In genomic region chrX:139267858-139268257, GRCh38 we compare ENCODE assay signal across 32 cellular contexts.
"Had no signal": no experiment of that assay in that cellular context is flagged by ENCODE, and none has a peak within 500 bp of the region (broad histone marks: within the 10 kb centered on the region; RNA-seq: fewer than 3 reads in every experiment).

No MANE protein-coding gene starts in this region.

- ATAC-seq: activated naive CD4-positive, alpha-beta T cell treated with anti-CD3 and anti-CD28 coated beads, Interleukin-2, amount 50 U/mL, for 72 hours; activated naive CD8-positive, alpha-beta T cell treated with anti-CD3 and anti-CD28 coated beads, Interleukin-2, amount 50 U/mL, for 24 hours; activated T-cell treated with anti-CD3 and anti-CD28 coated beads, Interleukin-2, amount 50 U/mL, for 4 hours; activated T-cell treated with anti-CD3 and anti-CD28 coated beads, Interleukin-2, amount 50 U/mL, for 72 hours; activated T-helper 17 cell treated with anti-CD3 and anti-CD28 coated beads, Interleukin-2, amount 50 U/mL, for 72 hours; body of pancreas had no signal

- FAIRE-seq: bronchial epithelial cell had no signal

- H3K27me3 ChIP-seq: adrenal gland, ascending aorta, body of pancreas, brain microvascular endothelial cell, breast epithelium, cardiac muscle cell had no signal

- H3K9me3 ChIP-seq: adrenal gland, ascending aorta, body of pancreas, breast epithelium had no signal

- H3K36me3 ChIP-seq: adrenal gland, ascending aorta, brain microvascular endothelial cell, breast epithelium, cardiac muscle cell had no signal

- DNase-seq: activated effector memory CD4-positive, alpha-beta T cell treated with anti-CD3 and anti-CD28 coated beads, Interleukin-2, amount 50 U/mL, for 16 hours; activated effector memory CD4-positive, alpha-beta T cell treated with Interleukin-2 at 50 U/mL for 16 hours; activated gamma-delta T cell; activated gamma-delta T cell treated with Interleukin-2 at 50 U/mL for 16 hours; activated naive CD4-positive, alpha-beta T cell; activated naive CD4-positive, alpha-beta T cell treated with anti-CD3 and anti-CD28 coated beads for 36 hours; activated naive CD4-positive, alpha-beta T cell treated with anti-CD3 and anti-CD28 coated beads, Interleukin-2, amount 10 ng/mL, durations not matched to agents 7 days and 5 days; activated naive CD4-positive, alpha-beta T cell treated with anti-CD3 and anti-CD28 coated beads, Interleukin-2, amount 50 U/mL, for 16 hours; activated naive CD4-positive, alpha-beta T cell treated with Interleukin-2 at 50 U/mL for 16 hours; activated naive CD8-positive, alpha-beta T cell treated with anti-CD3 and anti-CD28 coated beads for 36 hours; activated naive CD8-positive, alpha-beta T cell treated with anti-CD3 and anti-CD28 coated beads, Interleukin-2, amount 10 ng/mL, durations not matched to agents 7 days and 5 days; activated naive CD8-positive, alpha-beta T cell treated with anti-CD3 and anti-CD28 coated beads, Interleukin-2, amount 50 U/mL, for 24 hours; activated T-cell treated with anti-CD3 and anti-CD28 coated beads, Interleukin-2, amount 50 U/mL, for 24 hours; activated T-cell treated with anti-CD3 and anti-CD28 coated beads, Interleukin-2, amount 50 U/mL, for 4 hours; activated T-cell treated with anti-CD3 and anti-CD28 coated beads, Interleukin-2, amount 50 U/mL, for 48 hours; activated T-cell treated with anti-CD3 and anti-CD28 coated beads, Interleukin-2, amount 50 U/mL, for 72 hours; adrenal gland; amniotic stem cell; amygdala; anterior cingulate cortex; aorta; body of pancreas; brain microvascular endothelial cell; caudate nucleus; central memory CD4-positive, alpha-beta T cell; cerebellar nuclear complex had no signal

- H3K27ac ChIP-seq: adrenal gland, ascending aorta, body of pancreas, brain microvascular endothelial cell, breast epithelium, cardiac muscle cell had no signal

- H3K4me1 ChIP-seq: adrenal gland, ascending aorta, body of pancreas, breast epithelium had no signal

- H3K4me3 ChIP-seq: adrenal gland, ascending aorta, body of pancreas, breast epithelium, cardiac muscle cell had no signal
